ENCODE assay signal across 14 cellular contexts in the genomic region with DNA sequence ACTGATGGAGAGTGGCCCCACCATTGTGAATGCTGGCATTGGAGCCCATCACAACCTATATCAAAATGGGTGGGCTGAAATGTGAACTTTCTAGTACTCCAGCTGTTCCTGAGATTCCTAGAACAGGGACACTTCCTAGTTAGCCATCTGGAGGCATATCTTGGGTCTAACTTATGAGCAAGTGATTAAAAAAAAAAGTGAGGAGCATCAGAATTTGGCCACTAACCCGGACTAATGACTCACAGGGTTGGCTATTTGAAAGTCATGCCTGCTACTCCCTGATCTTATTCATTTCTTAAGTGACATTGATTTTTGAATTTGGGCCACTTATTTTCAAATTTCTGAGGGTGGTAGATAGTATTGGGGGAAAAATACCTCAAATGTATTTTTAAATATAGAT.
"Had no signal": no experiment of that assay in that cellular context is flagged by ENCODE, and none has a peak within 500 bp of the region (broad histone marks: within the 10 kb centered on the region; RNA-seq: fewer than 3 reads in every experiment).

No MANE protein-coding gene starts in this region.

- DNase-seq: activated CD4-positive, alpha-beta T cell treated with anti-CD3 and anti-CD28 coated beads for 36 hours; activated CD8-positive, alpha-beta T cell treated with anti-CD3 and anti-CD28 coated beads for 36 hours; activated effector memory CD4-positive, alpha-beta T cell treated with anti-CD3 and anti-CD28 coated beads, Interleukin-2, amount 50 U/mL, for 16 hours; activated T-cell treated with anti-CD3 and anti-CD28 coated beads, Interleukin-2, amount 50 U/mL, for 48 hours; caudate nucleus; esophagus squamous epithelium; islet precursor cell; mucosa of descending colon; naive thymus-derived CD4-positive, alpha-beta T cell; ovary; retina; T-helper 2 cell; thyroid gland had no signal

- H3K27me3 ChIP-seq: esophagus squamous epithelium, ovary had no signal

- H3K4me1 ChIP-seq: esophagus squamous epithelium, thyroid gland had no signal

- H3K4me3 ChIP-seq: esophagus squamous epithelium, mucosa of descending colon, ovary, thyroid gland had no signal

- H3K36me3 ChIP-seq: esophagus squamous epithelium, ovary, thyroid gland had no signal

- H3K9me3 ChIP-seq: esophagus squamous epithelium, mucosa of descending colon, ovary, thyroid gland had no signal

- H3K27ac ChIP-seq: esophagus squamous epithelium, ovary, thyroid gland had no signal

- ATAC-seq: activated CD4-positive, alpha-beta T cell treated with anti-CD3 and anti-CD28 coated beads for 36 hours; activated CD8-positive, alpha-beta T cell treated with anti-CD3 and anti-CD28 coated beads for 36 hours; mucosa of descending colon; naive thymus-derived CD4-positive, alpha-beta T cell; stimulated activated effector memory CD8-positive, alpha-beta T cell treated with anti-CD3 and anti-CD28 coated beads, Interleukin-12 subunit alpha, Interleukin-12 subunit beta, amount 100 ng/mL, for 72 hours had no signal
